ENCODE assay signal across 10 cellular contexts in the genomic region with DNA sequence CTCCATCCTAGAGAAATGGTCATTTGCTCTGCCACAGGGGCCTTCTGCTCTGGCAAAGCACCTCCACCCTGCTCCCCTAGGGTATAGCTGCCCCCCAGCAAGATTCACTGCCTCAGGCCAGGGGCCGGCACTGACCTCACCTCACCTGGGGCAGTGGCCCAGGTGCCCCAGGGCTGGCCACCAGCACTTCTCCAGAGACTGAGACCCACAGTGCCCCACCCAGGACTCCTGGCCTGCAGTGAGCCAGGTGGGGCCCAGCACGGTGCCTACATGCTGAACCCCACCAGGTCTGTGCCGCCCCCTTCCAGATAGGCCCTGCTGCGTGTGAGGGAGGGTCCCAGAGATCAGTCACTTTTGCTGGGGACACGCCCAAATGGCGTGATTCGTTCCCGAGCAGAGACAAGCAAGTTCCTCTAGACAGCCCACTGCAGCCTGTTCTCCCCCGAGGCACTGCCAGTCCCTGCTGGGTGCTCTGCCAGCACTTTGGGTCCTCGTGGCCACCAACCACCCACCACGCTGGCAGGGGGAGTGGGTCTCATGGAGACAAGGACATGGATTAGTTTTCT. TPM values are rescaled to one million over a fixed set of nuclear protein-coding genes. Genes with fewer than 3 reads are reported as not detected.
DNase-seq lines count a peak whose midpoint lies in the region; ATAC-seq and TF ChIP-seq lines count a peak whose summit lies in the region.
"Had no signal": no experiment of that assay in that cellular context is flagged by ENCODE, and none has a peak within 500 bp of the region (broad histone marks: within the 10 kb centered on the region; RNA-seq: fewer than 3 reads in every experiment).

No MANE protein-coding gene starts in this region.

- no peaks in the 10 kb centered on the region for H3K27me3 Mint-ChIP-seq in progenitor cell of endocrine pancreas
- H3K27me3 Mint-ChIP-seq: central memory CD8-positive, alpha-beta T cell had no signal

- no peaks in the 10 kb centered on the region for H3K36me3 Mint-ChIP-seq in stimulated activated effector memory CD8-positive, alpha-beta T cell treated with anti-CD3 and anti-CD28 coated beads, Interleukin-12 subunit alpha, Interleukin-12 subunit beta, amount 100 ng/mL, for 72 hours
- no peaks in the 10 kb centered on the region for H3K36me3 Mint-ChIP-seq in progenitor cell of endocrine pancreas (ENCODE audit: insufficient read depth)

- peak overlapping the region; percentile 99 for H3K27ac ChIP-seq in VCaP

- TF ChIP-seq CTCF in GM13977 (IDR thresholded peaks at IDR 0.05; ENCODE audit: extremely low read depth, insufficient read depth, missing control alignments) = no peak
- no peak for TF ChIP-seq CTCF in VCaP (conservative IDR thresholded peaks at IDR 0.05)
- TF ChIP-seq CTCF in GM20000 (IDR thresholded peaks at IDR 0.05; ENCODE audit: extremely low read depth, missing control alignments) = no peak
- TF ChIP-seq CTCF in progenitor cell of endocrine pancreas (IDR thresholded peaks at IDR 0.05; ENCODE audit: unreplicated experiment) = no peak

- no peak overlapping the region for H3K4me3 Mint-ChIP-seq in stimulated activated effector memory CD8-positive, alpha-beta T cell treated with anti-CD3 and anti-CD28 coated beads, Interleukin-12 subunit alpha, Interleukin-12 subunit beta, amount 100 ng/mL, for 72 hours
- H3K4me3 Mint-ChIP-seq in progenitor cell of endocrine pancreas (ENCODE audit: low read depth) = no peak overlapping the region
- H3K4me3 Mint-ChIP-seq: central memory CD8-positive, alpha-beta T cell; T-helper 1 cell treated with Interleukin-12 subunit alpha and Interleukin-12 subunit beta and Interleukin-4 antibody, amounts not matched to agents 30 μg/mL and 1 μg/mL, for 36 hours had no signal

- no peaks in the 10 kb centered on the region for H3K9me3 Mint-ChIP-seq in stimulated activated effector memory CD8-positive, alpha-beta T cell treated with anti-CD3 and anti-CD28 coated beads, Interleukin-12 subunit alpha, Interleukin-12 subunit beta, amount 100 ng/mL, for 72 hours
- no peaks in the 10 kb centered on the region for H3K9me3 Mint-ChIP-seq in progenitor cell of endocrine pancreas (ENCODE audit: low read depth)
- H3K9me3 Mint-ChIP-seq: central memory CD8-positive, alpha-beta T cell; T-helper 1 cell treated with Interleukin-12 subunit alpha and Interleukin-12 subunit beta and Interleukin-4 antibody, amounts not matched to agents 30 μg/mL and 1 μg/mL, for 36 hours had no signal

- H3K27ac Mint-ChIP-seq in stimulated activated effector memory CD8-positive, alpha-beta T cell treated with anti-CD3 and anti-CD28 coated beads, Interleukin-12 subunit alpha, Interleukin-12 subunit beta, amount 100 ng/mL, for 72 hours = peak overlapping the region; percentile 81
- no peak overlapping the region for H3K27ac Mint-ChIP-seq in progenitor cell of endocrine pancreas
- H3K27ac Mint-ChIP-seq: T-helper 1 cell treated with Interleukin-12 subunit alpha and Interleukin-12 subunit beta and Interleukin-4 antibody, amounts not matched to agents 30 μg/mL and 1 μg/mL, for 36 hours had no signal

- in situ Hi-C loops in GM13977 (cut with MboI; ENCODE audit: low pct_unique_long_range_greater_than_20kb, low sequenced_read_pairs, unreplicated experiment) = no loop called here

- no peak for ATAC-seq in stimulated activated effector memory CD8-positive, alpha-beta T cell treated with anti-CD3 and anti-CD28 coated beads, Interleukin-12 subunit alpha, Interleukin-12 subunit beta, amount 100 ng/mL, for 72 hours
- no peak for ATAC-seq in HG03108 (IDR thresholded peaks at IDR 0.05; ENCODE audit: unreplicated experiment)

- H3K4me1 Mint-ChIP-seq in stimulated activated effector memory CD8-positive, alpha-beta T cell treated with anti-CD3 and anti-CD28 coated beads, Interleukin-12 subunit alpha, Interleukin-12 subunit beta, amount 100 ng/mL, for 72 hours = peaks cover 19% of the 10 kb centered on the region
- H3K4me1 Mint-ChIP-seq in progenitor cell of endocrine pancreas (ENCODE audit: low read depth) = peaks cover 13% of the 10 kb centered on the region

- DNase-seq in GM13977 (ENCODE audit: low spot score) (peak; percentile 3), islet precursor cell (peak; percentile 49), EL (no peak), GM20000 (ENCODE audit: low spot score) (no peak), progenitor cell of endocrine pancreas (ENCODE audit: low spot score, unreplicated experiment) (no peak)
- DNase-seq in stimulated activated effector memory CD8-positive, alpha-beta T cell treated with anti-CD3 and anti-CD28 coated beads, Interleukin-12 subunit alpha, Interleukin-12 subunit beta, amount 100 ng/mL, for 72 hours (ENCODE audit: low spot score in 2 of 2) = peak in 1 of 2 donors; percentile 47

RNA-seq across cellular contexts. Expression of gene GNB1L, which starts 10.7 kb away (rescaled TPM):
- total RNA-seq in progenitor cell of endocrine pancreas = 9.0 and 9.9 TPM in 2 replicates

RNA-seq across cellular contexts. Expression of gene RTL10, which starts 10.7 kb away (rescaled TPM):
- total RNA-seq in progenitor cell of endocrine pancreas = 27.2 and 27.4 TPM in 2 replicates

Comparison
In these comparisons a context has a peak if more than half of its experiments do, and no peak if none do; other contexts are left out.
1. DNase-seq: peak in GM13977 (single experiment) and islet precursor cell (single experiment); none in EL (single experiment), GM20000 (single experiment) and progenitor cell of endocrine pancreas (single experiment).